Comparison of ENCODE assay signal across 12 cellular contexts in genomic region chr2:236558999-236559978, GRCh38. TPM values are rescaled to one million over a fixed set of nuclear protein-coding genes. Genes with fewer than 3 reads are reported as not detected.
DNase-seq lines count a peak whose midpoint lies in the region; ATAC-seq, FAIRE-seq and TF ChIP-seq lines count a peak whose summit lies in the region.
"Had no signal": no experiment of that assay in that cellular context is flagged by ENCODE, and none has a peak within 500 bp of the region (broad histone marks: within the 10 kb centered on the region; RNA-seq: fewer than 3 reads in every experiment).

No MANE protein-coding gene starts in this region.

- no TSS peak for BruUV-seq in A673 (replicated peaks; lab: Mats Ljungman, UMichigan)

- H3K4me3 Mint-ChIP-seq in CD4-positive, CD25-positive, alpha-beta regulatory T cell: peak overlapping the region in 3 of 4 donors; percentile 24 to 57 (median 54)
- peak overlapping the region; percentile 74 for H3K4me3 Mint-ChIP-seq in T-helper 17 cell
- H3K4me3 Mint-ChIP-seq: WTC11 had no signal

- peaks cover 38% of the 10 kb centered on the region for H3K36me3 Mint-ChIP-seq in CD4-positive, CD25-positive, alpha-beta regulatory T cell
- peaks cover 10% of the 10 kb centered on the region for H3K36me3 Mint-ChIP-seq in T-helper 17 cell (ENCODE audit: low read depth)
- H3K36me3 Mint-ChIP-seq: WTC11 had no signal

- TF ChIP-seq EP300 in suprapubic skin (IDR thresholded peaks at IDR 0.05): no peak

- no peak for DNase-seq in CD4-positive, CD25-positive, alpha-beta regulatory T cell
- no peak for DNase-seq in GM18507 (ENCODE audit: extremely low spot score, insufficient read length, low read depth)
- DNase-seq in T-helper 17 cell: no peak
- DNase-seq in NCI-H187 (lab: John Stamatoyannopoulos, UW): no peak
- no peak for DNase-seq in A673 (ENCODE audit: low spot score)
- DNase-seq in suprapubic skin (ENCODE audit: low spot score in 2 of 2): no peak
- DNase-seq: DMS53, kidney glomerular epithelial cell had no signal

- CTCF ChIA-PET in HEK293 (lab: Yijun Ruan, JAX) (no interaction called here), A673 (lab: Charles Lee) (interaction anchor here (0.7 kb wide), 1 partner anchor 585 kb away, joined by 4 read pairs; no protein-coding TSS in a partner anchor)

- peaks cover 4 to 6% of the 10 kb centered on the region in 2 experiments for H3K9me3 ChIP-seq in CD4-positive, CD25-positive, alpha-beta regulatory T cell (ENCODE audit: control insufficient read depth in 2 of 2, low read length in 2 of 2)
- H3K9me3 ChIP-seq in HEK293 (ENCODE audit: control insufficient read depth, insufficient read depth, low read depth, low read length): no peaks in the 10 kb centered on the region
- no peaks in the 10 kb centered on the region for H3K9me3 ChIP-seq in T-helper 17 cell (ENCODE audit: control insufficient read depth, low read length, poor library complexity, severe bottlenecking)
- no peaks in the 10 kb centered on the region for H3K9me3 ChIP-seq in A673 (ENCODE audit: low read depth, low read length, poor library complexity, severe bottlenecking)
- no peaks in the 10 kb centered on the region for H3K9me3 ChIP-seq in suprapubic skin

- H3K27me3 ChIP-seq in CD4-positive, CD25-positive, alpha-beta regulatory T cell (ENCODE audit: control insufficient read depth, insufficient read depth, low read length): no peaks in the 10 kb centered on the region
- peaks cover 3% of the 10 kb centered on the region for H3K27me3 ChIP-seq in A673 (replicated peaks; ENCODE audit: insufficient read depth, low read depth, low read length, poor library complexity)
- no peaks in the 10 kb centered on the region for H3K27me3 ChIP-seq in suprapubic skin

- H3K4me1 Mint-ChIP-seq in CD4-positive, CD25-positive, alpha-beta regulatory T cell: peaks cover 28 to 62% (median 45%) of the 10 kb centered on the region in 4 donors
- peaks cover 45% of the 10 kb centered on the region for H3K4me1 Mint-ChIP-seq in T-helper 17 cell

- no peak overlapping the region for H3K27ac ChIP-seq in CD4-positive, CD25-positive, alpha-beta regulatory T cell (ENCODE audit: insufficient read depth, low read length, poor library complexity, severe bottlenecking)
- no peak overlapping the region for H3K27ac ChIP-seq in HEK293 (ENCODE audit: extremely low read depth, low read depth, low read length)
- no peak overlapping the region for H3K27ac ChIP-seq in A673 (ENCODE audit: low read depth, low read length, poor library complexity, severe bottlenecking)
- no peak overlapping the region for H3K27ac ChIP-seq in suprapubic skin

- TF ChIP-seq POLR2A in suprapubic skin (IDR thresholded peaks at IDR 0.05): no peak

- ATAC-seq in CD4-positive, CD25-positive, alpha-beta regulatory T cell (ENCODE audit: low read depth in 2 of 2): no peak
- peak; percentile 33 for ATAC-seq in T-helper 17 cell
- no peak for ATAC-seq in HG02759 (IDR thresholded peaks at IDR 0.05; ENCODE audit: unreplicated experiment)
- ATAC-seq: WTC11 had no signal

- no peak for TF ChIP-seq CTCF in HEK293 (tag by site-specific recombination; IDR thresholded peaks at IDR 0.05)
- TF ChIP-seq CTCF in A673 (conservative IDR thresholded peaks at IDR 0.05; ENCODE audit: low read depth, low read length): no peak
- TF ChIP-seq CTCF in suprapubic skin (IDR thresholded peaks at IDR 0.05): no peak

- intact Hi-C loops in A673 (cut with micrococcal nuclease; ENCODE audit: unreplicated experiment): no loop called here

- peak overlapping the region; percentile 16 for H3K4me3 ChIP-seq in CD4-positive, CD25-positive, alpha-beta regulatory T cell (ENCODE audit: low read depth, low read length)
- H3K4me3 ChIP-seq in HEK293 (ENCODE audit: low read depth, low read length) (no peak overlapping the region), A673 (ENCODE audit: low read depth, low read length, poor library complexity, severe bottlenecking) (no peak overlapping the region), suprapubic skin (no peak overlapping the region)

- 83% methylated on average over 6 of the region's 6 CpGs for WGBS in suprapubic skin

- POLR2A ChIA-PET in HEK293 (lab: Yijun Ruan, JAX) (no interaction called here), A673 (lab: Charles Lee; ENCODE audit: low non-redundant PET) (no interaction called here)

- peaks cover 0 to 9% (median 0%) of the 10 kb centered on the region in 7 donors for H3K9me3 Mint-ChIP-seq in CD4-positive, CD25-positive, alpha-beta regulatory T cell

- H3K27ac Mint-ChIP-seq in CD4-positive, CD25-positive, alpha-beta regulatory T cell: peak overlapping the region; percentile 38 to 88 (median 41)
- peak overlapping the region; percentile 8 for H3K27ac Mint-ChIP-seq in T-helper 17 cell
- H3K27ac Mint-ChIP-seq: WTC11 had no signal

- FAIRE-seq in GM18507 (lab: Jason Lieb, UNC): peak; percentile 63

- H3K27me3 Mint-ChIP-seq in CD4-positive, CD25-positive, alpha-beta regulatory T cell: peaks cover 4% of the 10 kb centered on the region
- no peaks in the 10 kb centered on the region for H3K27me3 Mint-ChIP-seq in T-helper 17 cell

- peaks cover 28% of the 10 kb centered on the region for H3K4me1 ChIP-seq in CD4-positive, CD25-positive, alpha-beta regulatory T cell (ENCODE audit: control insufficient read depth, insufficient read depth, low read length, poor library complexity, severe bottlenecking)
- H3K4me1 ChIP-seq in HEK293 (ENCODE audit: control insufficient read depth, insufficient read depth, low read length) (no peaks in the 10 kb centered on the region), A673 (ENCODE audit: insufficient read depth, low read length, poor library complexity, severe bottlenecking) (no peaks in the 10 kb centered on the region), suprapubic skin (no peaks in the 10 kb centered on the region)

- peaks cover 29% of the 10 kb centered on the region for H3K36me3 ChIP-seq in CD4-positive, CD25-positive, alpha-beta regulatory T cell (ENCODE audit: control insufficient read depth, insufficient read depth, low read length)
- H3K36me3 ChIP-seq in HEK293 (ENCODE audit: control insufficient read depth in 2 of 2, insufficient read depth in 1 of 2, low read length in 2 of 2) (no peaks in the 10 kb centered on the region), A673 (ENCODE audit: insufficient read depth, low read length, poor library complexity, severe bottlenecking) (no peaks in the 10 kb centered on the region), suprapubic skin (no peaks in the 10 kb centered on the region)

TF ChIP-seq in HEK293, 187 proteins besides CTCF, POLR2A, EP300 and RAD21:
- TF ChIP-seq ZNF148 (tag by site-specific recombination; IDR thresholded peaks at IDR 0.05; ENCODE audit: borderline replicate concordance) (no peak), PRDM1 (tag by site-specific recombination; IDR thresholded peaks at IDR 0.05) (peak; percentile 76)

RNA-seq across cellular contexts. Expression of gene ACKR3, which starts 10.3 kb away (rescaled TPM):
- total RNA-seq in CD4-positive, CD25-positive, alpha-beta regulatory T cell: 3.0 TPM
- polyA plus RNA-seq in CD4-positive, CD25-positive, alpha-beta regulatory T cell: 1 to 10 TPM; 3.9 to 7.9 (median 5.5) TPM
- total RNA-seq in T-helper 17 cell (1 to 10 TPM; 1.3 to 2.3 TPM), A673 (2021) (0.31 and 0.52 TPM in 2 replicates), suprapubic skin (10 to 100 TPM; 15.8 to 51.5 (median 34.9) TPM)
- total RNA-seq: HT1080 had no signal
